8 cellular contexts compared by ENCODE assay signal in genomic region chr6:148747145-148747492, GRCh38.
A peak's percentile ranks its signal among the peaks of the same experiment; 100 is the strongest.
DNase-seq lines count a peak whose midpoint lies in the region; ATAC-seq lines count a peak whose summit lies in the region.

No MANE protein-coding gene starts in this region.

- H3K4me1 ChIP-seq in neuron (ENCODE audit: insufficient read depth, low read length), result peaks cover 15% of the 10 kb centered on the region

- peak overlapping the region; percentile 82 for H2AFZ ChIP-seq in neuron (ENCODE audit: low read depth, low read length)

- peak; percentile 42 for DNase-seq in NCI-H510A treated with DMSO at 0.1 percent for 48 hours (lab: John Stamatoyannopoulos, UW)
- no peak for DNase-seq in NCI-H510A (lab: John Stamatoyannopoulos, UW)
- peak; percentile 3 for DNase-seq in activated T-helper 1 cell treated with Interleukin-2 at 50 U/mL for 16 hours (ENCODE audit: low read depth)
- peak; percentile 32 for DNase-seq in globus pallidus (ENCODE audit: low spot score)
- DNase-seq in central memory CD4-positive, alpha-beta T cell, result no peak

- peak overlapping the region; percentile 82 for H3K4me3 ChIP-seq in neuron (ENCODE audit: low read length)

- peak; percentile 8 for ATAC-seq in HG03378 (IDR thresholded peaks at IDR 0.05; ENCODE audit: unreplicated experiment)
- ATAC-seq in GM19467 (IDR thresholded peaks at IDR 0.05; ENCODE audit: unreplicated experiment), result no peak

- H3K36me3 ChIP-seq in neuron (ENCODE audit: insufficient read depth, low read length), result no peaks in the 10 kb centered on the region

- no peaks in the 10 kb centered on the region for H3K27me3 ChIP-seq in neuron (ENCODE audit: insufficient read depth, low read length)

- no peaks in the 10 kb centered on the region for H3K9me3 ChIP-seq in neuron (ENCODE audit: low read length)

Comparison
In these comparisons a context has a peak if more than half of its experiments do, and no peak if none do; other contexts are left out.
1. DNase-seq: peak in NCI-H510A treated with DMSO at 0.1 percent for 48 hours (single experiment), activated T-helper 1 cell treated with Interleukin-2 at 50 U/mL for 16 hours (single experiment) and globus pallidus (single experiment); none in NCI-H510A (single experiment) and central memory CD4-positive, alpha-beta T cell (single experiment).